ENCODE assay signal across 8 cellular contexts in the genomic region with DNA sequence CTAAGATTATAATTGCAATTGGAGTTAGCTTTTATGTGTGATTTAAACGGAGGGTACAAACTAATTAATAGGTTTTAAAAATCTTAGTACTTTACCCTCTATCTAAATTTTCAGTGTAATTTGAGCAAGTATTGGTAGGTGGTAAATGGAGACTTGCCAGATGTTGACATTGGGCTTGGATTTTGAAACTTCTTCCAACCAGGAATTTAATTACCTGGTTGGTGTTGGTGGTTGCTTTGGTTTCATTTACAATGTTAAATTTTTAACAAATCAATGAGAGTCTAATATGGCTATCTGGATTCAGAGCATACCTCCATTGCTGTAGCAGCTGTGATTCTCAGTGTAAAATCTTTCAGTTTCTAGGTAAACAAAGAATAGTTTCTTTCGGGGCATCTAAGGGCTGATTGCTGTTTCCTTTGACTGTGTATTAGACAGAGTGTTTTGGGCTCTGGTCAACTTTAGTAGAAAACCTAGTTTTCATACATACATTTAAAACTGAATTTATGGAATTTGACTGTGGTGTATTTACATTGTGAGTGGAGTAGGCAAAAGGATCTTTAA. TPM values are rescaled to one million over a fixed set of nuclear protein-coding genes. Genes with fewer than 3 reads are reported as not detected.
DNase-seq lines count a peak whose midpoint lies in the region; ATAC-seq and TF ChIP-seq lines count a peak whose summit lies in the region.

No MANE protein-coding gene starts in this region.

- no peak overlapping the region for H3K9ac ChIP-seq in parathyroid adenoma

- TF ChIP-seq CTCF in parathyroid adenoma (IDR thresholded peaks at IDR 0.05), result no peak
- TF ChIP-seq CTCF in brain microvascular endothelial cell (IDR thresholded peaks at IDR 0.05; ENCODE audit: low read depth, low read length, missing control alignments), result no peak

- peak overlapping the region; percentile 78 for H2AFZ ChIP-seq in parathyroid adenoma

- intact Hi-C loops in dendritic cell treated with granulocyte-macrophage colony-stimulating factor and Interleukin-4, amounts not matched to agents 40 ng/mL and 50 ng/mL, for 4 days (cut with micrococcal nuclease), result loop anchor here (2.0 to 10.0 kb wide), 5 partner anchors 55 to 225 kb away; a partner anchor contains a TSS
- intact Hi-C loops in activated CD4-positive, alpha-beta memory T cell treated with anti-CD3 and anti-CD28 coated beads for 36 hours (cut with micrococcal nuclease), result loop anchor here (1.0 to 10.0 kb wide), 4 partner anchors 37 to 165 kb away; no protein-coding TSS in a partner anchor

- POLR2A ChIA-PET in activated CD4-positive, alpha-beta memory T cell treated with anti-CD3 and anti-CD28 coated beads for 36 hours (lab: Charles Lee), result no interaction called here

- peak overlapping the region; percentile 85 for H3K4me3 Mint-ChIP-seq in dendritic cell treated with granulocyte-macrophage colony-stimulating factor and Interleukin-4, amounts not matched to agents 40 ng/mL and 50 ng/mL, for 4 days
- no peak overlapping the region for H3K4me3 Mint-ChIP-seq in activated CD4-positive, alpha-beta memory T cell treated with anti-CD3 and anti-CD28 coated beads for 36 hours

- DNase-seq in brain microvascular endothelial cell (no peak), NCI-H1105 (lab: John Stamatoyannopoulos, UW) (no peak), glomerular visceral epithelial cell (ENCODE audit: extremely low spot score) (no peak)
- no peak for DNase-seq in activated CD4-positive, alpha-beta memory T cell treated with anti-CD3 and anti-CD28 coated beads for 36 hours

- H3K9me3 ChIP-seq in parathyroid adenoma (ENCODE audit: control insufficient read depth, low read length), result no peaks in the 10 kb centered on the region

- peak overlapping the region; percentile 90 for H3K27ac Mint-ChIP-seq in dendritic cell treated with granulocyte-macrophage colony-stimulating factor and Interleukin-4, amounts not matched to agents 40 ng/mL and 50 ng/mL, for 4 days
- H3K27ac Mint-ChIP-seq in activated CD4-positive, alpha-beta memory T cell treated with anti-CD3 and anti-CD28 coated beads for 36 hours, result no peak overlapping the region

- peak overlapping the region; percentile 71 for H3K4me2 ChIP-seq in parathyroid adenoma (ENCODE audit: low read length)

- H3K27ac ChIP-seq in parathyroid adenoma (no peak overlapping the region), brain microvascular endothelial cell (no peak overlapping the region)

- no peaks in the 10 kb centered on the region for H3K27me3 ChIP-seq in parathyroid adenoma (ENCODE audit: control insufficient read depth, insufficient read depth, low read length)
- no peaks in the 10 kb centered on the region for H3K27me3 ChIP-seq in brain microvascular endothelial cell (replicated peaks)

- no peaks in the 10 kb centered on the region for H3K36me3 ChIP-seq in parathyroid adenoma (ENCODE audit: control insufficient read depth, insufficient read depth, low read length)
- H3K36me3 ChIP-seq in brain microvascular endothelial cell (replicated peaks), result no peaks in the 10 kb centered on the region

- no peaks in the 10 kb centered on the region for H3K79me2 ChIP-seq in parathyroid adenoma

- ATAC-seq in GM19035 (IDR thresholded peaks at IDR 0.05; ENCODE audit: unreplicated experiment), result peak; percentile 55
- peak; percentile 53 for ATAC-seq in HG03103 (IDR thresholded peaks at IDR 0.05; ENCODE audit: low read depth, unreplicated experiment)

- H3K4me1 ChIP-seq in parathyroid adenoma, result peaks cover 2% of the 10 kb centered on the region

- H3K4me1 Mint-ChIP-seq in dendritic cell treated with granulocyte-macrophage colony-stimulating factor and Interleukin-4, amounts not matched to agents 40 ng/mL and 50 ng/mL, for 4 days (ENCODE audit: low read depth), result peaks cover 54% of the 10 kb centered on the region
- peaks cover 23% of the 10 kb centered on the region for H3K4me1 Mint-ChIP-seq in activated CD4-positive, alpha-beta memory T cell treated with anti-CD3 and anti-CD28 coated beads for 36 hours (ENCODE audit: low read depth)

- H3K36me3 Mint-ChIP-seq in dendritic cell treated with granulocyte-macrophage colony-stimulating factor and Interleukin-4, amounts not matched to agents 40 ng/mL and 50 ng/mL, for 4 days (ENCODE audit: low read depth), result peaks cover 55% of the 10 kb centered on the region
- no peaks in the 10 kb centered on the region for H3K36me3 Mint-ChIP-seq in activated CD4-positive, alpha-beta memory T cell treated with anti-CD3 and anti-CD28 coated beads for 36 hours

- H3K4me3 ChIP-seq in parathyroid adenoma (ENCODE audit: low read depth, low read length) (peak overlapping the region; percentile 68), brain microvascular endothelial cell (ENCODE audit: low read depth, low read length) (no peak overlapping the region)

- no peaks in the 10 kb centered on the region for H3K9me3 Mint-ChIP-seq in dendritic cell treated with granulocyte-macrophage colony-stimulating factor and Interleukin-4, amounts not matched to agents 40 ng/mL and 50 ng/mL, for 4 days
- no peaks in the 10 kb centered on the region for H3K9me3 Mint-ChIP-seq in activated CD4-positive, alpha-beta memory T cell treated with anti-CD3 and anti-CD28 coated beads for 36 hours

- in situ Hi-C loops in brain microvascular endothelial cell (cut with HindIII; ENCODE audit: low pct_ligation_motif_present, low sequenced_read_pairs), result no loop called here

- CTCF ChIA-PET in activated CD4-positive, alpha-beta memory T cell treated with anti-CD3 and anti-CD28 coated beads for 36 hours (lab: Charles Lee), result interaction anchor here (1.1 kb wide), 1 partner anchor 125 kb away, joined by 4 read pairs; no protein-coding TSS in a partner anchor

- H3K27me3 Mint-ChIP-seq in dendritic cell treated with granulocyte-macrophage colony-stimulating factor and Interleukin-4, amounts not matched to agents 40 ng/mL and 50 ng/mL, for 4 days, result no peaks in the 10 kb centered on the region
- peaks cover 52% of the 10 kb centered on the region for H3K27me3 Mint-ChIP-seq in activated CD4-positive, alpha-beta memory T cell treated with anti-CD3 and anti-CD28 coated beads for 36 hours

RNA-seq across cellular contexts. Expression of a gene that starts 1.9 kb away (rescaled TPM):
- total RNA-seq in activated CD4-positive, alpha-beta memory T cell treated with anti-CD3 and anti-CD28 coated beads for 36 hours, result 1 to 10 TPM; 1.9 to 3.3 TPM
